ENCODE assay signal across 9 cellular contexts in genomic region chr7:102291056-102291915, GRCh38. TPM values are rescaled to one million over a fixed set of nuclear protein-coding genes. Genes with fewer than 3 reads are reported as not detected.
DNase-seq lines count a peak whose midpoint lies in the region; ATAC-seq, FAIRE-seq and TF ChIP-seq lines count a peak whose summit lies in the region.
"Had no signal": no experiment of that assay in that cellular context is flagged by ENCODE, and none has a peak within 500 bp of the region (broad histone marks: within the 10 kb centered on the region; RNA-seq: fewer than 3 reads in every experiment).

No MANE protein-coding gene starts in this region.

- CTCF ChIA-PET in K562 (lab: Yijun Ruan, JAX; ENCODE audit: low intra/inter-chr PET ratio): no interaction called here

- FAIRE-seq in GM19239 (lab: Jason Lieb, UNC) (peak; percentile 91), K562 (lab: Jason Lieb, UNC) (peak; percentile 46)

- 3% methylated on average over 18 of the region's 18 CpGs for WGBS in K562 (ENCODE audit: insufficient coverage, low coverage, missing lambda C conversion rate)
- WGBS in ovary, 3 donors: 73 to 76% (median 74%) methylated on average over 18 of the region's 18 CpGs

- TF ChIP-seq RAD21 in K562 (CRISPR knock-in tag; conservative IDR thresholded peaks at IDR 0.05 in 1 of 2, IDR thresholded peaks at IDR 0.05 in 1 of 2): no peak

- no peak overlapping the region for H3K4me2 ChIP-seq in K562 (ENCODE audit: insufficient read depth, low read length)

- H3K9me3 ChIP-seq in K562 (replicated peaks; ENCODE audit: control insufficient read depth, insufficient read depth, low read depth, low read length) (no peaks in the 10 kb centered on the region), ovary (no peaks in the 10 kb centered on the region)

- in situ Hi-C loops in K562 (cut with MboI): no loop called here

- intact Hi-C loops in K562 (cut with micrococcal nuclease) (no loop called here), ovary (cut with DNase I) (no loop called here)

- H4K20me1 ChIP-seq in K562 (replicated peaks; ENCODE audit: control insufficient read depth, insufficient read depth, low read length): peaks cover 34% of the 10 kb centered on the region

- H3K36me3 ChIP-seq in K562 (ENCODE audit: control insufficient read depth, insufficient read depth, low read length) (no peaks in the 10 kb centered on the region), ovary (no peaks in the 10 kb centered on the region)

- ATAC-seq in HG03108 (IDR thresholded peaks at IDR 0.05; ENCODE audit: unreplicated experiment) (peak; percentile 35), K562 (no peak), HG02840 (IDR thresholded peaks at IDR 0.05; ENCODE audit: low FRiP score, unreplicated experiment) (no peak)

- no peak for TF ChIP-seq POLR2A in K562 (conservative IDR thresholded peaks at IDR 0.05)
- TF ChIP-seq POLR2A in ovary (IDR thresholded peaks at IDR 0.05): no peak

- no TSS peak for BruUV-seq in K562 (replicated peaks; lab: Mats Ljungman, UMichigan)

- no peak overlapping the region for H3K27ac ChIP-seq in K562 (ENCODE audit: extremely low read depth, low read depth, low read length)
- no peak overlapping the region for H3K27ac ChIP-seq in ovary
- H3K27ac ChIP-seq: VCaP had no signal

- peaks cover 0 to 28% of the 10 kb centered on the region in 2 experiments; a peak in 3 of 5 replicates for H3K4me1 ChIP-seq in K562 (replicated peaks in 1 of 2; ENCODE audit: control insufficient read depth in 2 of 2, insufficient read depth in 2 of 2, low read length in 2 of 2)
- H3K4me1 ChIP-seq in ovary (ENCODE audit: insufficient read depth): peaks cover 4% of the 10 kb centered on the region

- H3K4me3 ChIP-seq in GM08714 (ENCODE audit: low read length) (peak overlapping the region; percentile 16; the same call in 1 of the 2 replicates), K562 (no peak overlapping the region), ovary (no peak overlapping the region)

- H2AFZ ChIP-seq in K562 (ENCODE audit: low read depth, low read length): no peak overlapping the region

- peaks cover 24 to 64% of the 10 kb centered on the region in 2 experiments; a peak in 4 of 5 replicates for H3K27me3 ChIP-seq in K562 (ENCODE audit: control insufficient read depth in 2 of 2, insufficient read depth in 2 of 2, low read length in 2 of 2)
- no peaks in the 10 kb centered on the region for H3K27me3 ChIP-seq in ovary

- no peaks in the 10 kb centered on the region for H3K9me1 ChIP-seq in K562 (ENCODE audit: control insufficient read depth, insufficient read depth, low read length)

- H3K79me2 ChIP-seq in K562 (ENCODE audit: control insufficient read depth, insufficient read depth, low read length): no peaks in the 10 kb centered on the region

- POLR2A ChIA-PET in K562 (lab: Yijun Ruan, JAX): interaction anchor here (0.7 kb wide), 1 partner anchor 746 kb away, joined by 3 read pairs; no protein-coding TSS in a partner anchor

- TF ChIP-seq EP300 in K562 (IDR thresholded peaks at IDR 0.05; ENCODE audit: low read length) (no peak), ovary (IDR thresholded peaks at IDR 0.05) (no peak)

- TF ChIP-seq CTCF in K562 (IDR thresholded peaks at IDR 0.05 in 2 of 3, conservative IDR thresholded peaks at IDR 0.05 in 1 of 3; ENCODE audit: insufficient read depth in 2 of 3, low read depth in 1 of 3, low read length in 3 of 3): no peak
- no peak for TF ChIP-seq CTCF in ovary (IDR thresholded peaks at IDR 0.05)

- DNase-seq in GM19239 (ENCODE audit: insufficient read length, low spot score) (peak; percentile 62), K562 (ENCODE audit: extremely low read depth in 1 of 4, low spot score in 3 of 4) (peak in 1 of 4 experiments; percentile 25), ovary (no peak), epidermal melanocyte (ENCODE audit: insufficient read length, low spot score) (no peak), dedifferentiated amniotic fluid mesenchymal stem cell (ENCODE audit: extremely low spot score) (no peak)

- H3K9ac ChIP-seq in K562 (ENCODE audit: insufficient read depth in 1 of 2, low read depth in 2 of 2, low read length in 2 of 2): no peak overlapping the region

TF ChIP-seq in K562, 482 proteins besides CTCF, POLR2A, EP300 and RAD21:
- TF ChIP-seq, protein P1, sequence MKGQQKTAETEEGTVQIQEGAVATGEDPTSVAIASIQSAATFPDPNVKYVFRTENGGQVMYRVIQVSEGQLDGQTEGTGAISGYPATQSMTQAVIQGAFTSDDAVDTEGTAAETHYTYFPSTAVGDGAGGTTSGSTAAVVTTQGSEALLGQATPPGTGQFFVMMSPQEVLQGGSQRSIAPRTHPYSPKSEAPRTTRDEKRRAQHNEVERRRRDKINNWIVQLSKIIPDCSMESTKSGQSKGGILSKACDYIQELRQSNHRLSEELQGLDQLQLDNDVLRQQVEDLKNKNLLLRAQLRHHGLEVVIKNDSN (CRISPR knock-in tag; IDR thresholded peaks at IDR 0.05): 0 out of 2 replicates have a peak, but pooled peaks have one; percentile 9
- TF ChIP-seq PHF8 (IDR thresholded peaks at IDR 0.05; ENCODE audit: borderline replicate concordance, low read length) (no peak), ZNF668 (CRISPR knock-in tag; IDR thresholded peaks at IDR 0.05) (no peak), EGR1 (conservative IDR thresholded peaks at IDR 0.05) (peak; percentile 68), TGIF2 (CRISPR knock-in tag; IDR thresholded peaks at IDR 0.05) (no peak)

RNA-seq across cellular contexts. Expression of gene SH2B2, which starts 4.6 kb away (rescaled TPM):
- total RNA-seq in K562 (2011; cell fraction: chromatin; rRNA removed; ENCODE audit: low replicate concordance): 0.72 TPM in 1 of 2 replicates, not detected in the other
- 0.66 and 1.0 TPM in 2 replicates for total RNA-seq in K562 (2011; cell fraction: nucleolus; rRNA removed)
- total RNA-seq in K562 (2011; cell fraction: nucleoplasm; rRNA removed): 0.22 and 0.31 TPM in 2 replicates
- total RNA-seq in K562 (2014; rRNA removed) (0.68 TPM in 1 of 2 replicates, not detected in the other), K562 (2014; rRNA removed; fragmentation: Illumina TruSeq; extraction: Trizol) (not detected in 2 replicates), K562 (2015; rRNA removed; fragmentation: Illumina TruSeq; extraction: Trizol) (0.08 TPM in 1 of 2 replicates, not detected in the other), K562 (2021) (0.34 and 0.89 TPM in 2 replicates), ovary (1 to 10 TPM; 3.9 to 8.9 (median 5.0) TPM)
- polyA plus RNA-seq in K562 (2011; rRNA removed) (0.03 and 0.07 TPM in 2 replicates), K562 (2014; fragmentation: Illumina TruSeq; extraction: Trizol) (0.07 and 0.08 TPM in 2 replicates), K562 (2014; fragmentation: Nextera tagmentation; extraction: Ambion mirVana) (not detected), K562 (2014; rRNA removed) (0.07 and 0.12 TPM in 2 replicates), ovary (1 to 10 TPM; 1.4 to 2.0 TPM)
- polyA plus RNA-seq in K562 (2011; cell fraction: cytosol; rRNA removed): 0.13 and 0.64 TPM in 2 replicates
- polyA plus RNA-seq in K562 (2011; cell fraction: nucleus; rRNA removed): 0.14 and 0.36 TPM in 2 replicates
- 0.14 and 0.46 TPM in 2 replicates for polyA plus RNA-seq in K562 (2012)
- polyA minus RNA-seq in K562 (2011; rRNA and poly(A)+ RNA removed): 0.18 TPM in 1 of 2 replicates, not detected in the other
- 0.38 TPM in 1 of 2 replicates, not detected in the other for polyA minus RNA-seq in K562 (2011; cell fraction: cytosol; rRNA and poly(A)+ RNA removed)
- polyA minus RNA-seq in K562 (2011; cell fraction: nucleus; rRNA and poly(A)+ RNA removed): 0.22 and 0.40 TPM in 2 replicates
